ENCODE assay signal across 14 cellular contexts in the genomic region with DNA sequence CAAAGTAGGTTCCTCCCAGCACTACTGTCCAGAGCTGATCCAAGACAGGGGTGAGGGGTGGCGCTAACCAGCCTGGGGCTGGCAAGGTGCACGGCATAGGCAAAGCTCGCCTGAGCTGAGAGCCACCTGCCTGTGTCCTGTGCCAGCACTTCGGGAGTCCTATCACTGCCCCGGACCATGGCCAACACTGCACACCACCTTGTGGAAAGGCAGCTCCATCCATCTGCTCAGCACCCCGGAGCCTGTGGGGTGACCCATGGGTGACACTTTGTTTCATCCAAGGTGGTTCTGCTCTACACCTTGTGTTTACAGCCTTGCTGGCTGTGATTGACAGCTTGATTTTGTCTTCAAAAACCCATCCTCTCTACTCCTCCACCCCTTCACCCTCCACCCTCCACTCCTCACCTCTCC. TPM values are rescaled to one million over a fixed set of nuclear protein-coding genes. Genes with fewer than 3 reads are reported as not detected.
DNase-seq lines count a peak whose midpoint lies in the region; ATAC-seq and TF ChIP-seq lines count a peak whose summit lies in the region.
"Had no signal": no experiment of that assay in that cellular context is flagged by ENCODE, and none has a peak within 500 bp of the region (broad histone marks: within the 10 kb centered on the region; RNA-seq: fewer than 3 reads in every experiment).

No MANE protein-coding gene starts in this region.

- peaks cover 2% of the 10 kb centered on the region for H3K36me3 Mint-ChIP-seq in activated CD8-positive, alpha-beta memory T cell treated with anti-CD3 and anti-CD28 coated beads, Interleukin-2, amount 10 ng/mL, durations not matched to agents 7 days and 5 days
- H3K36me3 Mint-ChIP-seq in activated CD8-positive, alpha-beta T cell treated with anti-CD3 and anti-CD28 coated beads, Interleukin-2, amount 10 ng/mL, durations not matched to agents 7 days and 5 days (ENCODE audit: low read depth): no peaks in the 10 kb centered on the region
- H3K36me3 Mint-ChIP-seq in stimulated activated naive B cell treated with anti-CD40 and anti-IgM and Interleukin-4, amounts not matched to agents 10 μg/mL and 1 μg/mL and 100 μg/mL, for 72 hours: peaks cover 3 to 8% of the 10 kb centered on the region in 2 donors

- no peak overlapping the region for H3K9ac ChIP-seq in Karpas-422 (ENCODE audit: low read length)

- peak; percentile 59 for ATAC-seq in activated CD8-positive, alpha-beta memory T cell treated with anti-CD3 and anti-CD28 coated beads, Interleukin-2, amount 10 ng/mL, durations not matched to agents 7 days and 5 days
- ATAC-seq in activated CD8-positive, alpha-beta T cell treated with anti-CD3 and anti-CD28 coated beads, Interleukin-2, amount 10 ng/mL, durations not matched to agents 7 days and 5 days: peak; percentile 59
- peak; percentile 32 to 39 for ATAC-seq in stimulated activated naive B cell treated with anti-CD40 and anti-IgM and Interleukin-4, amounts not matched to agents 10 μg/mL and 1 μg/mL and 100 μg/mL, for 72 hours (replicated peaks)

- no peak overlapping the region for H3K4me3 ChIP-seq in Karpas-422 (ENCODE audit: low read length)
- H3K4me3 ChIP-seq in coronary artery: no peak overlapping the region
- H3K4me3 ChIP-seq: MG63, ovary had no signal

- CTCF ChIA-PET in activated CD8-positive, alpha-beta memory T cell treated with anti-CD3 and anti-CD28 coated beads, Interleukin-2, amount 10 ng/mL, durations not matched to agents 7 days and 5 days (lab: Charles Lee): no interaction called here
- CTCF ChIA-PET in activated CD8-positive, alpha-beta T cell treated with anti-CD3 and anti-CD28 coated beads, Interleukin-2, amount 10 ng/mL, durations not matched to agents 7 days and 5 days (lab: Charles Lee): interaction anchor here (1.2 kb wide), 1 partner anchor 109 kb away, joined by 4 read pairs; no protein-coding TSS in a partner anchor

- no peaks in the 10 kb centered on the region for H3K4me1 Mint-ChIP-seq in activated CD8-positive, alpha-beta memory T cell treated with anti-CD3 and anti-CD28 coated beads, Interleukin-2, amount 10 ng/mL, durations not matched to agents 7 days and 5 days
- H3K4me1 Mint-ChIP-seq in activated CD8-positive, alpha-beta T cell treated with anti-CD3 and anti-CD28 coated beads, Interleukin-2, amount 10 ng/mL, durations not matched to agents 7 days and 5 days (ENCODE audit: low read depth): peaks cover 13% of the 10 kb centered on the region
- H3K4me1 Mint-ChIP-seq in stimulated activated naive B cell treated with anti-CD40 and anti-IgM and Interleukin-4, amounts not matched to agents 10 μg/mL and 1 μg/mL and 100 μg/mL, for 72 hours: peaks cover 14 to 33% of the 10 kb centered on the region in 2 donors

- H3K27ac Mint-ChIP-seq in activated CD8-positive, alpha-beta memory T cell treated with anti-CD3 and anti-CD28 coated beads, Interleukin-2, amount 10 ng/mL, durations not matched to agents 7 days and 5 days: no peak overlapping the region
- no peak overlapping the region for H3K27ac Mint-ChIP-seq in activated CD8-positive, alpha-beta T cell treated with anti-CD3 and anti-CD28 coated beads, Interleukin-2, amount 10 ng/mL, durations not matched to agents 7 days and 5 days
- H3K27ac Mint-ChIP-seq in stimulated activated naive B cell treated with anti-CD40 and anti-IgM and Interleukin-4, amounts not matched to agents 10 μg/mL and 1 μg/mL and 100 μg/mL, for 72 hours: no peak overlapping the region
- H3K27ac Mint-ChIP-seq: HFFc6 had no signal

- H3K9me3 Mint-ChIP-seq in activated CD8-positive, alpha-beta memory T cell treated with anti-CD3 and anti-CD28 coated beads, Interleukin-2, amount 10 ng/mL, durations not matched to agents 7 days and 5 days (ENCODE audit: low read depth): no peaks in the 10 kb centered on the region
- no peaks in the 10 kb centered on the region for H3K9me3 Mint-ChIP-seq in activated CD8-positive, alpha-beta T cell treated with anti-CD3 and anti-CD28 coated beads, Interleukin-2, amount 10 ng/mL, durations not matched to agents 7 days and 5 days (ENCODE audit: insufficient read depth)
- peaks cover 6% of the 10 kb centered on the region in 2 donors for H3K9me3 Mint-ChIP-seq in stimulated activated naive B cell treated with anti-CD40 and anti-IgM and Interleukin-4, amounts not matched to agents 10 μg/mL and 1 μg/mL and 100 μg/mL, for 72 hours
- H3K9me3 Mint-ChIP-seq: HFFc6 had no signal

- H2AFZ ChIP-seq in Karpas-422 (ENCODE audit: low read length): no peak overlapping the region

- no peaks in the 10 kb centered on the region for H3K27me3 ChIP-seq in Karpas-422 (ENCODE audit: low read length)
- H3K27me3 ChIP-seq: MG63, ovary had no signal

- H3K9me3 ChIP-seq in Karpas-422 (ENCODE audit: low read length): no peaks in the 10 kb centered on the region
- H3K9me3 ChIP-seq: MG63, ovary had no signal

- no peaks in the 10 kb centered on the region for H3K36me3 ChIP-seq in Karpas-422 (ENCODE audit: insufficient read depth, low read length)
- H3K36me3 ChIP-seq: MG63, ovary had no signal

- no peak overlapping the region for H3K4me2 ChIP-seq in Karpas-422 (ENCODE audit: low read depth, low read length, poor library complexity, severe bottlenecking)

- no peak overlapping the region for H3K4me3 Mint-ChIP-seq in activated CD8-positive, alpha-beta memory T cell treated with anti-CD3 and anti-CD28 coated beads, Interleukin-2, amount 10 ng/mL, durations not matched to agents 7 days and 5 days
- no peak overlapping the region for H3K4me3 Mint-ChIP-seq in activated CD8-positive, alpha-beta T cell treated with anti-CD3 and anti-CD28 coated beads, Interleukin-2, amount 10 ng/mL, durations not matched to agents 7 days and 5 days
- H3K4me3 Mint-ChIP-seq in stimulated activated naive B cell treated with anti-CD40 and anti-IgM and Interleukin-4, amounts not matched to agents 10 μg/mL and 1 μg/mL and 100 μg/mL, for 72 hours: no peak overlapping the region
- H3K4me3 Mint-ChIP-seq: HFFc6 had no signal

- H3K4me1 ChIP-seq in Karpas-422 (ENCODE audit: low read length): no peaks in the 10 kb centered on the region

- POLR2A ChIA-PET in activated CD8-positive, alpha-beta T cell treated with anti-CD3 and anti-CD28 coated beads, Interleukin-2, amount 10 ng/mL, durations not matched to agents 7 days and 5 days (lab: Charles Lee): no interaction called here

- TF ChIP-seq CTCF in coronary artery (IDR thresholded peaks at IDR 0.05): no peak

- no peaks in the 10 kb centered on the region for H3K79me2 ChIP-seq in Karpas-422 (ENCODE audit: low read length)

- no peak for DNase-seq in activated CD8-positive, alpha-beta memory T cell treated with anti-CD3 and anti-CD28 coated beads, Interleukin-2, amount 10 ng/mL, durations not matched to agents 7 days and 5 days
- no peak for DNase-seq in activated CD8-positive, alpha-beta memory T cell treated with anti-CD3 and anti-CD28 coated beads for 24 hours
- DNase-seq in Karpas-422 (peak; percentile 48), coronary artery (ENCODE audit: low spot score) (no peak)
- DNase-seq in activated CD8-positive, alpha-beta T cell treated with anti-CD3 and anti-CD28 coated beads, Interleukin-2, amount 10 ng/mL, durations not matched to agents 7 days and 5 days: peak; percentile 45
- no peak for DNase-seq in stimulated activated naive B cell treated with anti-CD40 and anti-IgM and Interleukin-4, amounts not matched to agents 10 μg/mL and 1 μg/mL and 100 μg/mL, for 72 hours
- no peak for DNase-seq in effector CD8-positive, alpha-beta T cell (lab: John Stamatoyannopoulos, UW)
- DNase-seq in stimulated activated CD4-positive, alpha-beta T cell treated with anti-CD3 and anti-CD28 coated beads, Interleukin-15, amount 100 ng/mL, for 24 hours: no peak
- DNase-seq: activated CD4-positive, CD25-positive, alpha-beta regulatory T cell; amniotic stem cell; HFFc6; MG63; ovary had no signal

- H3K9me2 ChIP-seq in Karpas-422 (replicated peaks; ENCODE audit: insufficient read depth, low read length): no peaks in the 10 kb centered on the region

- H4K20me1 ChIP-seq in Karpas-422 (ENCODE audit: insufficient read depth, low read depth, low read length): no peaks in the 10 kb centered on the region

- H3K27me3 Mint-ChIP-seq in activated CD8-positive, alpha-beta memory T cell treated with anti-CD3 and anti-CD28 coated beads, Interleukin-2, amount 10 ng/mL, durations not matched to agents 7 days and 5 days: peaks cover 14% of the 10 kb centered on the region
- H3K27me3 Mint-ChIP-seq in activated CD8-positive, alpha-beta T cell treated with anti-CD3 and anti-CD28 coated beads, Interleukin-2, amount 10 ng/mL, durations not matched to agents 7 days and 5 days (ENCODE audit: low read depth): peaks cover 7% of the 10 kb centered on the region
- H3K27me3 Mint-ChIP-seq in stimulated activated naive B cell treated with anti-CD40 and anti-IgM and Interleukin-4, amounts not matched to agents 10 μg/mL and 1 μg/mL and 100 μg/mL, for 72 hours: peaks cover 15 to 18% of the 10 kb centered on the region in 2 donors

- H3K27ac ChIP-seq in Karpas-422 (ENCODE audit: low read length) (no peak overlapping the region), coronary artery (no peak overlapping the region)
- H3K27ac ChIP-seq: ovary had no signal

RNA-seq across cellular contexts. Expression of a gene that starts 32.9 kb away (rescaled TPM):
- total RNA-seq in activated CD8-positive, alpha-beta memory T cell treated with anti-CD3 and anti-CD28 coated beads, Interleukin-2, amount 10 ng/mL, durations not matched to agents 7 days and 5 days: not detected
- total RNA-seq in Karpas-422 (2014; rRNA removed; shearing (Covaris generic); ENCODE audit: low replicate concordance): not detected in 2 replicates
- not detected for total RNA-seq in activated CD8-positive, alpha-beta T cell treated with anti-CD3 and anti-CD28 coated beads, Interleukin-2, amount 10 ng/mL, durations not matched to agents 7 days and 5 days
- total RNA-seq: HFFc6, OCI-LY7 had no signal

Comparison
In these comparisons a context has a peak if more than half of its experiments do, and no peak if none do; other contexts are left out.
1. DNase-seq: peak in Karpas-422 (single experiment) and activated CD8-positive, alpha-beta T cell treated with anti-CD3 and anti-CD28 coated beads, Interleukin-2, amount 10 ng/mL, durations not matched to agents 7 days and 5 days (single experiment); none in activated CD8-positive, alpha-beta memory T cell treated with anti-CD3 and anti-CD28 coated beads, Interleukin-2, amount 10 ng/mL, durations not matched to agents 7 days and 5 days (single experiment), activated CD8-positive, alpha-beta memory T cell treated with anti-CD3 and anti-CD28 coated beads for 24 hours (single experiment), stimulated activated naive B cell treated with anti-CD40 and anti-IgM and Interleukin-4, amounts not matched to agents 10 μg/mL and 1 μg/mL and 100 μg/mL, for 72 hours (single experiment), coronary artery (single experiment), effector CD8-positive, alpha-beta T cell (single experiment) and stimulated activated CD4-positive, alpha-beta T cell treated with anti-CD3 and anti-CD28 coated beads, Interleukin-15, amount 100 ng/mL, for 24 hours (single experiment).
2. Peak in every context shown above with its lines, with median percentiles within 50 percentile points of each other: ATAC-seq.